In the genomic region with DNA sequence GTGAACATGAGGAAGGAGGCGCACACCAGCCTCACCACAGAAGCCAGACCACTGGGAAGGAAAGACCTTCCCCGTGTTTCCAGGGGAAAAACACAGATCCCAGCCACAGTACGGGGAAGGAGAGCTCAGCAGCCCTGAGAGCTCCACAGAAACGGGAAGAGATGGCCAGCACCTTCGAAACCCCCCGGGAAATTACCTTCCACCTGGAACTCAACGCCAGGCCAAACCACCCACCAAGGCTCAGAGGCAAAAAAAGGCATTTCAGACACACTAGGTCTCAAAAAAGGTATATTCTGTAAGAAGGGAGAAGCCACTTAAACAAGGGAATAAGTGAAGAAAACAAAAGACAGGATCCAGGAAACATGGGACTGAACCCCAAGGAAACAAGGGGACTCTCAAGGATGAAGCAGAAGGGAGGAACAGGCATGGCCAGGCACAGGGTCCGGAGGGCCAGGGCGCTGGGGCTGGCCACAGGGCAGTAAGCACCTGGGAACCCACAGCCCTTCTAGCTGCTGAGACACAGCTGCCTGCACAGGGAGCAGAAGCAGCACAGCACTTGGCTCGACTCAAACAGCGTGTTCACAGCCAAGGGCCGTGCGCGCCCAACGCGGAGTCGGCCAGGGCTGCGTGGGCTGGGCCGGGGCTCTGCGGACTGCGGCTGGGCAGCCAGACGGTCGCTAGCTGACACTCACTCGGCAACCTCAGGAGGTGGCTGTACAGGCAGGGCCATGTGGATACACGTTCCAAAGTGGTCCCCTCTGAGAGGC, we compare ENCODE assay signal across 1 cellular context.
A peak's percentile ranks its signal among the peaks of the same experiment; 100 is the strongest.
TF ChIP-seq lines count a peak whose summit lies in the region.

No MANE protein-coding gene starts in this region.

TF ChIP-seq in K562, 482 proteins besides CTCF, POLR2A, EP300 and RAD21:
- TF ChIP-seq, protein P1, sequence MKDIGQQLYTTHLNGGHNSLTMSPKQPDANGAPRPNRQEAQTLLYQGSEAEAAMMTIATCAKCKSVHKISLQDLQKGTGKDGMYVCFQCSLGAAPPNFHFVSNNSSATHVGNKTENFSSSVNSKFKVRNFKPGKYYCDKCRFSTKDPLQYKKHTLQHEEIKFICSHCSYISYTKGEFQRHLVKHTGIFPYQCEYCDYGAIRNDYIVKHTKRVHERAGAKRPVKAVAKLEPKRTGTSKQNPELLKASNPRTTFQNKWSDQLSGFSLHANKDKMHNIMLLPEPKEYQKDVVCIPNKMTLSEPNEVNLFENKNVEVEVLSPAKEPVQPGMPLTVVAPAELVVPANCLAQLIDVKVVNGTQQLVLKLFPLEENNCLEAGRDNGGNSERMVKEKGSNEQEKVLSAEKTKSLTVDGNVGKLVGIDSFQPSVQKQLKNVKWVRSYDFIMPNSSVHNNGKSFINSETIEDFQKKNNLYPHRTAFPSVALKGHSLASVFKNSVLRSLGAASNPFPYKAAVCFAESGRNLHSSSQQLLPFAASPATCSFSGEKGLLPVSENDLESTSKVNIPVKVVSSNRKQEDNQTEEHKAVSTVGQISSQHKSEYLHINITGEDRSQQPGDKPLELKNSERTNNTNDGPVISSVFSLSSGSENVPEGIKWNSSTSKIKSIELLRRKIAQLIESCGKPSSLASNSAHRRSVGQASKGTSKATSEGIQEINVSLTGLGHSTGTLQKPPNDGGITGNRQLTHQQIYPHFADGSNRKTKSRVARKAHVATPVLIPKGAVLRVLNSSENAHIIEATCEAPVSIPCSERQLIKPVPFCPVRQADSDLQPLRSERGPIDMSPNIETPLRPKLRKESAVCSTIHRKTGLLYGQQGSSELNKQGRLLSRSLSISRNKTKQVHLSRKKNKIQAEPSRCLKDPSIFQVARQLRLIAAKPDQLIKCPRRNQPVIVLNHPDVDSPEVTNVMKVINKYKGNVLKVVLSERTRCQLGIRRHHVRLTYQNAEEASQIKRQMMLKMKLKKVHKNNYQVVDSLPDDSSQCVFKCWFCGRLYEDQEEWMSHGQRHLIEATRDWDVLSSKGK (CRISPR knock-in tag; IDR thresholded peaks at IDR 0.05): no peak
- TF ChIP-seq, protein P2, sequence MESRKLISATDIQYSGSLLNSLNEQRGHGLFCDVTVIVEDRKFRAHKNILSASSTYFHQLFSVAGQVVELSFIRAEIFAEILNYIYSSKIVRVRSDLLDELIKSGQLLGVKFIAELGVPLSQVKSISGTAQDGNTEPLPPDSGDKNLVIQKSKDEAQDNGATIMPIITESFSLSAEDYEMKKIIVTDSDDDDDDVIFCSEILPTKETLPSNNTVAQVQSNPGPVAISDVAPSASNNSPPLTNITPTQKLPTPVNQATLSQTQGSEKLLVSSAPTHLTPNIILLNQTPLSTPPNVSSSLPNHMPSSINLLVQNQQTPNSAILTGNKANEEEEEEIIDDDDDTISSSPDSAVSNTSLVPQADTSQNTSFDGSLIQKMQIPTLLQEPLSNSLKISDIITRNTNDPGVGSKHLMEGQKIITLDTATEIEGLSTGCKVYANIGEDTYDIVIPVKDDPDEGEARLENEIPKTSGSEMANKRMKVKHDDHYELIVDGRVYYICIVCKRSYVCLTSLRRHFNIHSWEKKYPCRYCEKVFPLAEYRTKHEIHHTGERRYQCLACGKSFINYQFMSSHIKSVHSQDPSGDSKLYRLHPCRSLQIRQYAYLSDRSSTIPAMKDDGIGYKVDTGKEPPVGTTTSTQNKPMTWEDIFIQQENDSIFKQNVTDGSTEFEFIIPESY (CRISPR knock-in tag; IDR thresholded peaks at IDR 0.05): peak; percentile 97
- TF ChIP-seq NRF1 (conservative IDR thresholded peaks at IDR 0.05 in 1 of 2, IDR thresholded peaks at IDR 0.05 in 1 of 2): peak in 1 of 2 experiments; percentile 56; a peak in 3 of 4 replicates
- TF ChIP-seq HMGN3 (IDR thresholded peaks at IDR 0.05; ENCODE audit: borderline replicate concordance, extremely low read depth, insufficient read length, low read depth, low read length): peak; percentile 42
- TF ChIP-seq SMAD4 (CRISPR knock-in tag; conservative IDR thresholded peaks at IDR 0.05): 0 out of 2 replicates have a peak, but pooled peaks have one; percentile 33
- TF ChIP-seq, protein P3, sequence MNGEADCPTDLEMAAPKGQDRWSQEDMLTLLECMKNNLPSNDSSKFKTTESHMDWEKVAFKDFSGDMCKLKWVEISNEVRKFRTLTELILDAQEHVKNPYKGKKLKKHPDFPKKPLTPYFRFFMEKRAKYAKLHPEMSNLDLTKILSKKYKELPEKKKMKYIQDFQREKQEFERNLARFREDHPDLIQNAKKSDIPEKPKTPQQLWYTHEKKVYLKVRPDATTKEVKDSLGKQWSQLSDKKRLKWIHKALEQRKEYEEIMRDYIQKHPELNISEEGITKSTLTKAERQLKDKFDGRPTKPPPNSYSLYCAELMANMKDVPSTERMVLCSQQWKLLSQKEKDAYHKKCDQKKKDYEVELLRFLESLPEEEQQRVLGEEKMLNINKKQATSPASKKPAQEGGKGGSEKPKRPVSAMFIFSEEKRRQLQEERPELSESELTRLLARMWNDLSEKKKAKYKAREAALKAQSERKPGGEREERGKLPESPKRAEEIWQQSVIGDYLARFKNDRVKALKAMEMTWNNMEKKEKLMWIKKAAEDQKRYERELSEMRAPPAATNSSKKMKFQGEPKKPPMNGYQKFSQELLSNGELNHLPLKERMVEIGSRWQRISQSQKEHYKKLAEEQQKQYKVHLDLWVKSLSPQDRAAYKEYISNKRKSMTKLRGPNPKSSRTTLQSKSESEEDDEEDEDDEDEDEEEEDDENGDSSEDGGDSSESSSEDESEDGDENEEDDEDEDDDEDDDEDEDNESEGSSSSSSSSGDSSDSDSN (IDR thresholded peaks at IDR 0.05; ENCODE audit: borderline replicate concordance in 1 of 2, low read depth in 2 of 2, low read length in 2 of 2): peak; percentile 34 to 82; a peak in 2 of 4 replicates
- TF ChIP-seq, protein P4, sequence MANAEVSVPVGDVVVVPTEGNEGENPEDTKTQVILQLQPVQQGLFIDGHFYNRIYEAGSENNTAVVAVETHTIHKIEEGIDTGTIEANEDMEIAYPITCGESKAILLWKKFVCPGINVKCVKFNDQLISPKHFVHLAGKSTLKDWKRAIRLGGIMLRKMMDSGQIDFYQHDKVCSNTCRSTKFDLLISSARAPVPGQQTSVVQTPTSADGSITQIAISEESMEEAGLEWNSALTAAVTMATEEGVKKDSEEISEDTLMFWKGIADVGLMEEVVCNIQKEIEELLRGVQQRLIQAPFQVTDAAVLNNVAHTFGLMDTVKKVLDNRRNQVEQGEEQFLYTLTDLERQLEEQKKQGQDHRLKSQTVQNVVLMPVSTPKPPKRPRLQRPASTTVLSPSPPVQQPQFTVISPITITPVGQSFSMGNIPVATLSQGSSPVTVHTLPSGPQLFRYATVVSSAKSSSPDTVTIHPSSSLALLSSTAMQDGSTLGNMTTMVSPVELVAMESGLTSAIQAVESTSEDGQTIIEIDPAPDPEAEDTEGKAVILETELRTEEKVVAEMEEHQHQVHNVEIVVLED (CRISPR knock-in tag; IDR thresholded peaks at IDR 0.05): no peak
- TF ChIP-seq, protein P5, sequence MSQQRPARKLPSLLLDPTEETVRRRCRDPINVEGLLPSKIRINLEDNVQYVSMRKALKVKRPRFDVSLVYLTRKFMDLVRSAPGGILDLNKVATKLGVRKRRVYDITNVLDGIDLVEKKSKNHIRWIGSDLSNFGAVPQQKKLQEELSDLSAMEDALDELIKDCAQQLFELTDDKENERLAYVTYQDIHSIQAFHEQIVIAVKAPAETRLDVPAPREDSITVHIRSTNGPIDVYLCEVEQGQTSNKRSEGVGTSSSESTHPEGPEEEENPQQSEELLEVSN (IDR thresholded peaks at IDR 0.05; ENCODE audit: borderline replicate concordance in 1 of 2, extremely low read depth in 1 of 2, insufficient read depth in 1 of 2, insufficient read length in 1 of 2, low read depth in 1 of 2, low read length in 1 of 2, poor library complexity in 1 of 2, severe bottlenecking in 1 of 2): peak in 1 of 2 experiments; percentile 26
- peak; percentile 56 for TF ChIP-seq EGR1 (conservative IDR thresholded peaks at IDR 0.05)
TF ChIP-seq in K562: peak in this region for 7.
